In the genomic region with DNA sequence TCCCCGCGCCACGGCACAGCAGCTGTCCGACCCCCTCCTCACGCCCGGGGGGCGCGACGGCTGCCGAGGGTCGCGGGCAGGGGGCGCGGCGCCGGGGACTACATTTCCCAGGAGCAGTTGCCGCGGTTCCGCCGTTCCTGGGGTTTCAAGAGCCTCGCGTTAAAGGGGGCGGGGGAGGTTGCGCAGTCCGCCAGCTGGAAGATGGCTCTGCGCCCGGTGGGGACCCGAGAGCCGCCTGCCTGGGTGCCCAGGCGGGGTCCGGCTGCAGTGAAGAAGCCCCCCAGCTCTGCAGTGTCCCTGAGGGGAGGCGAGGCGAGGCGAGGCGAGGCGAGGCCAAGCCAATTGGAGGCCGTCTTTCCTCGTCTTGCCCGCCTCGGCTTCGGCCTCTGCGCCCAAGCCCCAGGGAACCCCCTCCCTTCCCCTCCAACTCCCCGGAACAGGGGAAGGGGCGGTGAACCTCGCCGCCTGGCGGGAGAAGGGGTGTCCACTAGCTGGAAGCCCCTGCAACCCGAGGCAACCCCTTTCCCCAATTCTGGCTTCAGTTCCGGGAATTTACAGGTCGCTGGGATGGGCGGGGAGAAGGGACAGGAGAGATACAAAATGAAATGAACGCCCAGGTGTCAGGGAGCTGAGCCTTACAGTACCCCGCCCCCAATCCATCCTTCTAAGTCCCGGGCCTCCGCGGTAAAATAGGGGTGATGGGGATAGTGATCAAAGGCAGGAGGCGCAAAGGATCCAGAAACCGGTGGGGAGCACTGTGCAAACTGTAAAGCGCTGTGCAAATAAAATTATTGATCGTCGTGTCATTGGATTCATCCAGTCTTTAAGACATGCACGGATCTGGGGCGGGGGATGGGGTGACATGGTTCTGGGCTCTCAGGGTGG, we compare ENCODE assay signal across 8 cellular contexts. TPM values are rescaled to one million over a fixed set of nuclear protein-coding genes. Genes with fewer than 3 reads are reported as not detected.
DNase-seq lines count a peak whose midpoint lies in the region; ATAC-seq and TF ChIP-seq lines count a peak whose summit lies in the region.

No MANE protein-coding gene starts in this region.

- ATAC-seq in HG03571 (IDR thresholded peaks at IDR 0.05; ENCODE audit: unreplicated experiment) (no peak), GM19463 (IDR thresholded peaks at IDR 0.05; ENCODE audit: unreplicated experiment) (no peak)

- H3K9ac ChIP-seq in ES-I3 (ENCODE audit: low read depth, low read length): peak overlapping the region; percentile 85; the same call in 1 of the 2 replicates

- DNase-seq in A673 (ENCODE audit: low spot score): peak; percentile 80
- peak; percentile 84 for DNase-seq in NCI-H82 (lab: John Stamatoyannopoulos, UW)
- DNase-seq in iPS-NIHi11 (ENCODE audit: low spot score): peak; percentile 85
- no peak for DNase-seq in skeletal muscle cell (ENCODE audit: low read depth)

- CTCF ChIA-PET in A673 (lab: Charles Lee): no interaction called here

- intact Hi-C loops in A673 (cut with micrococcal nuclease; ENCODE audit: unreplicated experiment): loop anchor here (5.0 kb wide), 1 partner anchor 125 kb away; a partner anchor contains a TSS

- H3K36me3 ChIP-seq in A673 (ENCODE audit: insufficient read depth, low read length, poor library complexity, severe bottlenecking): no peaks in the 10 kb centered on the region
- no peaks in the 10 kb centered on the region for H3K36me3 ChIP-seq in ES-I3 (ENCODE audit: insufficient read depth, low read length)

- BruUV-seq in A673 (replicated peaks; lab: Mats Ljungman, UMichigan): no TSS peak

- peaks cover 0 to 8% (median 0%) of the 10 kb centered on the region in 5 experiments for H3K9me3 Mint-ChIP-seq in brain

- H3K4me3 ChIP-seq in A673 (ENCODE audit: low read depth, low read length, poor library complexity, severe bottlenecking): peak overlapping the region; percentile 74
- H3K4me3 ChIP-seq in skeletal muscle cell (ENCODE audit: low read depth, low read length): peak overlapping the region; percentile 63

- H3K4me1 ChIP-seq in A673 (ENCODE audit: insufficient read depth, low read length, poor library complexity, severe bottlenecking) (peaks cover 31% of the 10 kb centered on the region), ES-I3 (ENCODE audit: insufficient read depth, low read length) (no peaks in the 10 kb centered on the region)

- H3K27me3 ChIP-seq in A673 (replicated peaks; ENCODE audit: insufficient read depth, low read depth, low read length, poor library complexity): no peaks in the 10 kb centered on the region

- H3K4me1 Mint-ChIP-seq in brain: peaks cover 45% of the 10 kb centered on the region

- POLR2A ChIA-PET in A673 (lab: Charles Lee; ENCODE audit: low non-redundant PET): interaction anchor here (0.7 kb wide), 1 partner anchor 127 kb away, joined by 3 read pairs; a partner anchor contains a TSS

- H3K4me3 Mint-ChIP-seq in brain: peak overlapping the region; percentile 88 to 91 (median 89)

- TF ChIP-seq CTCF in A673 (conservative IDR thresholded peaks at IDR 0.05; ENCODE audit: low read depth, low read length) (no peak), brain (conservative IDR thresholded peaks at IDR 0.05) (peak; percentile 22 to 48)

- H3K27ac Mint-ChIP-seq in brain: peak overlapping the region; percentile 59 to 98 (median 91)

- H3K9me3 ChIP-seq in A673 (ENCODE audit: low read depth, low read length, poor library complexity, severe bottlenecking) (no peaks in the 10 kb centered on the region), ES-I3 (ENCODE audit: control insufficient read depth, insufficient read depth, low read length) (no peaks in the 10 kb centered on the region)

- no peaks in the 10 kb centered on the region for H3K36me3 Mint-ChIP-seq in brain

- peak overlapping the region; percentile 65 for H3K27ac ChIP-seq in A673 (ENCODE audit: low read depth, low read length, poor library complexity, severe bottlenecking)

- H3K27me3 Mint-ChIP-seq in brain: peaks cover 50% of the 10 kb centered on the region

RNA-seq across cellular contexts. Expression of a gene that starts 5.2 kb away (rescaled TPM):
- 21.4 and 28.5 TPM in 2 replicates for total RNA-seq in A673 (2021)
- 32.1 TPM for polyA plus RNA-seq in brain (ENCODE audit: insufficient read depth, low read depth, low replicate concordance)

RNA-seq across cellular contexts. Expression of a gene that starts 20.6 kb away (rescaled TPM):
- 0.26 TPM in 1 of 2 replicates, not detected in the other for total RNA-seq in A673 (2021)
- polyA plus RNA-seq in brain (ENCODE audit: insufficient read depth, low read depth, low replicate concordance): not detected

RNA-seq across cellular contexts. Expression of a gene that starts 41.6 kb away (rescaled TPM):
- total RNA-seq in A673 (2021): 29.5 and 32.9 TPM in 2 replicates
- 35.2 TPM for polyA plus RNA-seq in brain (ENCODE audit: insufficient read depth, low read depth, low replicate concordance)

RNA-seq across cellular contexts. Expression of a gene that starts 46.7 kb away (rescaled TPM):
- 492 and 528 TPM in 2 replicates for total RNA-seq in A673 (2021)
- polyA plus RNA-seq in brain (ENCODE audit: insufficient read depth, low read depth, low replicate concordance): 527 TPM
